7 cellular contexts compared by ENCODE assay signal in genomic region chr5:149960272-149961185, GRCh38.
DNase-seq lines count a peak whose midpoint lies in the region; ATAC-seq, FAIRE-seq and TF ChIP-seq lines count a peak whose summit lies in the region.

Gene SLC26A2, plus strand, starts transcription at chr5:149960758. Its CDS starts 16,895 bp downstream, at chr5:149977653.

- in situ Hi-C loops in astrocyte of the spinal cord (cut with HindIII; ENCODE audit: low sequenced_read_pairs) = no loop called here

- H3K4me3 ChIP-seq in astrocyte of the spinal cord (ENCODE audit: low read depth, low read length) (peak within 1 kb of the TSS; percentile 78), retinal pigment epithelial cell (ENCODE audit: low read length) (peak within 1 kb of the TSS; percentile 69)

- FAIRE-seq in GM18507 (lab: Jason Lieb, UNC) = peak; percentile 95

- ATAC-seq in HG02981 (IDR thresholded peaks at IDR 0.05; ENCODE audit: unreplicated experiment) = peak; percentile 99

- DNase-seq in GM18507 (ENCODE audit: extremely low spot score, insufficient read length, low read depth) (peak; percentile 99), NCI-H2029 treated with DMSO at 0.1 percent for 48 hours (lab: John Stamatoyannopoulos, UW) (peak; percentile 96), T1000 (lab: John Stamatoyannopoulos, UW) (peak; percentile 88), astrocyte of the spinal cord (ENCODE audit: low read depth, low spot score) (peak; percentile 98), hippocampal formation (lab: John Stamatoyannopoulos, UW) (peak; percentile 98 to 100), retinal pigment epithelial cell (ENCODE audit: low read depth) (peak; percentile 92)

- no peak for TF ChIP-seq CTCF in astrocyte of the spinal cord (IDR thresholded peaks at IDR 0.05; ENCODE audit: low read depth, low read length)
- TF ChIP-seq CTCF in retinal pigment epithelial cell (conservative IDR thresholded peaks at IDR 0.05; ENCODE audit: low read depth, low read length) = no peak

Comparison
In these comparisons a context has a peak if more than half of its experiments do, and no peak if none do; other contexts are left out.
1. Peak in every context shown above with its lines: DNase-seq, ATAC-seq and H3K4me3 ChIP-seq.